Comparison of ENCODE assay signal across 15 cellular contexts in the genomic region with DNA sequence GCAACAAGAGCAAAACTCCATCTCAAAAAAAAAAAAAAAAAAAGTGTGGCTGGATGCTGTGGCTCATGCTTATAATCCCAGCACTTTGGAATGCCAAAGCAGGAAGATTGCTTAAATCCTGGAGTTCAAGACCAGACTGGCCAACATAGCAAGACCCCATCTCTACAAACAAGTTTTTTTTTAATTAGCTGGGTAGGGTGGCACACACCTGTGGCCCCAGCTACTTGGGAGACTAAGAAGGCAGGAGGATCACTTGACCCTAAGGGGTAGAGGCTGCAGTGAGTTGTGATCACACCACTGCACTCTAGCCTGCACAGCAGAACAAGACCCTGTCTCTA. TPM values are rescaled to one million over a fixed set of nuclear protein-coding genes. Genes with fewer than 3 reads are reported as not detected.
DNase-seq lines count a peak whose midpoint lies in the region; ATAC-seq and TF ChIP-seq lines count a peak whose summit lies in the region.
"Had no signal": no experiment of that assay in that cellular context is flagged by ENCODE, and none has a peak within 500 bp of the region (broad histone marks: within the 10 kb centered on the region; RNA-seq: fewer than 3 reads in every experiment).

No MANE protein-coding gene starts in this region.

- H3K9me3 Mint-ChIP-seq in activated naive CD4-positive, alpha-beta T cell treated with anti-CD3 and anti-CD28 coated beads, Interleukin-2, amount 50 U/mL, for 24 hours: no peaks in the 10 kb centered on the region
- H3K9me3 Mint-ChIP-seq in stimulated activated naive B cell treated with anti-CD40 and anti-IgM and Interleukin-4, amounts not matched to agents 10 μg/mL and 1 μg/mL and 100 μg/mL, for 72 hours: peaks cover 0 to 3% of the 10 kb centered on the region in 2 donors

- intact Hi-C loops in colonic mucosa (cut with DNase I): no loop called here

- no peak overlapping the region for H3K4me3 Mint-ChIP-seq in activated naive CD4-positive, alpha-beta T cell treated with anti-CD3 and anti-CD28 coated beads, Interleukin-2, amount 50 U/mL, for 24 hours
- no peak overlapping the region for H3K4me3 Mint-ChIP-seq in stimulated activated naive B cell treated with anti-CD40 and anti-IgM and Interleukin-4, amounts not matched to agents 10 μg/mL and 1 μg/mL and 100 μg/mL, for 72 hours

- peaks cover 4% of the 10 kb centered on the region for H3K4me1 ChIP-seq in colonic mucosa
- H3K4me1 ChIP-seq: gastroesophageal sphincter, pancreas had no signal

- no peak overlapping the region for H3K4me3 ChIP-seq in SU-DHL-6 (ENCODE audit: insufficient read depth, low read length, poor library complexity, severe bottlenecking)
- H3K4me3 ChIP-seq in colonic mucosa: no peak overlapping the region
- H3K4me3 ChIP-seq: coronary artery, gastroesophageal sphincter, left lung, pancreas had no signal

- no peak overlapping the region for H2AFZ ChIP-seq in SU-DHL-6 (ENCODE audit: low read depth, low read length, severe bottlenecking)

- H3K4me1 Mint-ChIP-seq in activated naive CD4-positive, alpha-beta T cell treated with anti-CD3 and anti-CD28 coated beads, Interleukin-2, amount 50 U/mL, for 24 hours: peaks cover 49% of the 10 kb centered on the region
- peaks cover 15 to 43% of the 10 kb centered on the region in 2 donors for H3K4me1 Mint-ChIP-seq in stimulated activated naive B cell treated with anti-CD40 and anti-IgM and Interleukin-4, amounts not matched to agents 10 μg/mL and 1 μg/mL and 100 μg/mL, for 72 hours

- peak overlapping the region; percentile 47 for H3K4me2 ChIP-seq in SU-DHL-6 (ENCODE audit: low read depth, low read length, poor library complexity, severe bottlenecking)

- no peaks in the 10 kb centered on the region for H3K27me3 Mint-ChIP-seq in activated naive CD4-positive, alpha-beta T cell treated with anti-CD3 and anti-CD28 coated beads, Interleukin-2, amount 50 U/mL, for 24 hours
- H3K27me3 Mint-ChIP-seq in stimulated activated naive B cell treated with anti-CD40 and anti-IgM and Interleukin-4, amounts not matched to agents 10 μg/mL and 1 μg/mL and 100 μg/mL, for 72 hours: no peaks in the 10 kb centered on the region

- H3K9me2 ChIP-seq in SU-DHL-6 (replicated peaks; ENCODE audit: insufficient read depth, low read length): no peaks in the 10 kb centered on the region

- ATAC-seq in stimulated activated naive B cell treated with anti-CD40 and anti-IgM and Interleukin-4, amounts not matched to agents 10 μg/mL and 1 μg/mL and 100 μg/mL, for 72 hours (replicated peaks): no peak
- ATAC-seq in GM21390 (IDR thresholded peaks at IDR 0.05; ENCODE audit: unreplicated experiment): no peak
- ATAC-seq: gastroesophageal sphincter, Panc1, SK-N-SH treated with all-trans-retinoic acid at 6 μM for 48 hours had no signal

- TF ChIP-seq CTCF in SU-DHL-6 (IDR thresholded peaks at IDR 0.05; ENCODE audit: insufficient read depth, low read length, poor library complexity, severe bottlenecking) (no peak), colonic mucosa (IDR thresholded peaks at IDR 0.05) (no peak)

- H3K9me3 ChIP-seq in SU-DHL-6 (ENCODE audit: insufficient read depth, low read length): no peaks in the 10 kb centered on the region
- no peaks in the 10 kb centered on the region for H3K9me3 ChIP-seq in colonic mucosa
- H3K9me3 ChIP-seq: gastroesophageal sphincter, left lung, pancreas had no signal

- DNase-seq in activated naive CD4-positive, alpha-beta T cell treated with Interleukin-2 at 50 U/mL for 16 hours: no peak
- DNase-seq in colonic mucosa (no peak), NCI-H1417 (lab: John Stamatoyannopoulos, UW) (no peak), cerebellar cortex (ENCODE audit: low spot score) (no peak)
- no peak for DNase-seq in stimulated activated naive B cell treated with anti-CD40 and anti-IgM and Interleukin-4, amounts not matched to agents 10 μg/mL and 1 μg/mL and 100 μg/mL, for 72 hours
- DNase-seq: NCI-H2081, pancreas had no signal

- peak overlapping the region; percentile 95 for H3K27ac Mint-ChIP-seq in activated naive CD4-positive, alpha-beta T cell treated with anti-CD3 and anti-CD28 coated beads, Interleukin-2, amount 50 U/mL, for 24 hours
- H3K27ac Mint-ChIP-seq in stimulated activated naive B cell treated with anti-CD40 and anti-IgM and Interleukin-4, amounts not matched to agents 10 μg/mL and 1 μg/mL and 100 μg/mL, for 72 hours: peak overlapping the region; percentile 92

- H3F3A ChIP-seq in SU-DHL-6 (ENCODE audit: insufficient read depth): peaks cover 4% of the 10 kb centered on the region; the same call in 1 of the 2 replicates

- H3K27me3 ChIP-seq in SU-DHL-6 (ENCODE audit: low read length) (no peaks in the 10 kb centered on the region), colonic mucosa (no peaks in the 10 kb centered on the region)
- H3K27me3 ChIP-seq: left lung had no signal

- no peaks in the 10 kb centered on the region for H3K79me2 ChIP-seq in SU-DHL-6 (ENCODE audit: insufficient read depth, low read length)

- H3K36me3 ChIP-seq in SU-DHL-6 (ENCODE audit: low read length) (no peaks in the 10 kb centered on the region), colonic mucosa (no peaks in the 10 kb centered on the region)
- H3K36me3 ChIP-seq: gastroesophageal sphincter, left lung, pancreas had no signal

- H3K36me3 Mint-ChIP-seq in activated naive CD4-positive, alpha-beta T cell treated with anti-CD3 and anti-CD28 coated beads, Interleukin-2, amount 50 U/mL, for 24 hours: peaks cover 1% of the 10 kb centered on the region
- H3K36me3 Mint-ChIP-seq in stimulated activated naive B cell treated with anti-CD40 and anti-IgM and Interleukin-4, amounts not matched to agents 10 μg/mL and 1 μg/mL and 100 μg/mL, for 72 hours: peaks cover 2 to 8% of the 10 kb centered on the region in 2 donors

- H4K20me1 ChIP-seq in SU-DHL-6 (ENCODE audit: low read depth, low read length): no peaks in the 10 kb centered on the region

- H3K27ac ChIP-seq in SU-DHL-6 (ENCODE audit: low read depth, low read length) (peak overlapping the region; percentile 88), colonic mucosa (peak overlapping the region; percentile 57)
- H3K27ac ChIP-seq: coronary artery, gastroesophageal sphincter had no signal

- H3K9ac ChIP-seq in SU-DHL-6 (ENCODE audit: low read length) (no peak overlapping the region), colonic mucosa (ENCODE audit: low read depth in 2 of 2, low read length in 2 of 2) (no peak overlapping the region)

RNA-seq across cellular contexts. Expression of a gene that starts 19.0 kb away (rescaled TPM):
- 1 to 10 TPM; 2.7 to 7.4 TPM for total RNA-seq in colonic mucosa

RNA-seq across cellular contexts. Expression of a gene that starts 54.2 kb away (rescaled TPM):
- total RNA-seq in colonic mucosa: 100 to 1,000 TPM in 1 of 2 donors, 10 to 100 TPM in 1; 82.3 to 127 TPM
